1 cellular context compared by ENCODE assay signal in the genomic region with DNA sequence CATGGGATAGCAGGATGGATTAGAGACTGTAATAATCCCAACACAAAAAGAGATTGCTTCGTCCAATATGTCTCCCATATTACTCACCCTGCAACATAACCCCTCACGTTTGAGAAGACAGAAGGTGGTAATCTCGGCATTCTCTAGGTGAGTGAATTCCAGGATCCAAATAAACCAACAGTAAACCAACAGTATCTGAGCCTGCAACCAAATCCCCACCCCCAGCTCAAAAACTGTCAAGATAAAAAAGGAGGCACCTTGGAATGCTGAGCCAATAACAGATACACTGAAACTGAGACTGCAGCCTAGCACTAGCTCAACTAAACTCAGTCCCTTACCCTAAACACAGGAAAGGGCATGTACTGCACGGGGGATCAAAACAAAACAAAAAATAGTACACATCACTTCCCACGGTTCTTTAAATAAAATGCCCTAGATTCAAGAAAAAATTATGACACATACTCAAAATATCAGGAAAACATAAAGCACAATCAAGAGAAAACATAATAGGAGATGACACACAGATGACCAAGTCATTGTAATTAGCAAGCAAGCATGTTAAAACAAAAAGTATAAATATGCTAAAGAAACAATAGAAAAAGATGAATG.
TF ChIP-seq lines count a peak whose summit lies in the region.

No MANE protein-coding gene starts in this region.

TF ChIP-seq in SK-N-SH, 30 proteins besides CTCF, POLR2A, EP300 and RAD21 (continued from another document):
- TF ChIP-seq, protein P1, sequence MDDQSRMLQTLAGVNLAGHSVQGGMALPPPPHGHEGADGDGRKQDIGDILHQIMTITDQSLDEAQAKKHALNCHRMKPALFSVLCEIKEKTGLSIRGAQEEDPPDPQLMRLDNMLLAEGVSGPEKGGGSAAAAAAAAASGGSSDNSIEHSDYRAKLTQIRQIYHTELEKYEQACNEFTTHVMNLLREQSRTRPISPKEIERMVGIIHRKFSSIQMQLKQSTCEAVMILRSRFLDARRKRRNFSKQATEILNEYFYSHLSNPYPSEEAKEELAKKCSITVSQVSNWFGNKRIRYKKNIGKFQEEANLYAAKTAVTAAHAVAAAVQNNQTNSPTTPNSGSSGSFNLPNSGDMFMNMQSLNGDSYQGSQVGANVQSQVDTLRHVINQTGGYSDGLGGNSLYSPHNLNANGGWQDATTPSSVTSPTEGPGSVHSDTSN (IDR thresholded peaks at IDR 0.05) = peak; percentile 43; the same call in 1 of the 2 replicates
- TF ChIP-seq TAF1 (IDR thresholded peaks at IDR 0.05; ENCODE audit: borderline replicate concordance, low read depth, low read length) (no peak), NRF1 (IDR thresholded peaks at IDR 0.05; ENCODE audit: low read depth, low read length) (no peak), RXRA (IDR thresholded peaks at IDR 0.05; ENCODE audit: borderline replicate concordance, low read depth) (no peak), SMC3 (IDR thresholded peaks at IDR 0.05; ENCODE audit: low read depth, low read length) (no peak), TCF12 (IDR thresholded peaks at IDR 0.05) (0 out of 2 replicates have a peak, but pooled peaks have one; percentile 21), FOXJ3 (CRISPR knock-in tag; IDR thresholded peaks at IDR 0.05) (no peak)
